ENCODE assay signal across 10 cellular contexts in genomic region chr2:65390134-65390533, GRCh38. TPM values are rescaled to one million over a fixed set of nuclear protein-coding genes. Genes with fewer than 3 reads are reported as not detected.
DNase-seq lines count a peak whose midpoint lies in the region; ATAC-seq and TF ChIP-seq lines count a peak whose summit lies in the region.
"Had no signal": no experiment of that assay in that cellular context is flagged by ENCODE, and none has a peak within 500 bp of the region (broad histone marks: within the 10 kb centered on the region; RNA-seq: fewer than 3 reads in every experiment).

No MANE protein-coding gene starts in this region.

- H3K36me3 ChIP-seq in esophagus squamous epithelium (no peaks in the 10 kb centered on the region), BE2C (no peaks in the 10 kb centered on the region)

- POLR2A ChIA-PET in activated CD4-positive, alpha-beta memory T cell treated with anti-CD3 and anti-CD28 coated beads for 36 hours (lab: Charles Lee) = no interaction called here

- CTCF ChIA-PET in activated CD4-positive, alpha-beta memory T cell treated with anti-CD3 and anti-CD28 coated beads for 36 hours (lab: Charles Lee) = no interaction called here

- WGBS in esophagus squamous epithelium, 2 donors = 33 to 42% methylated on average over 6 of the region's 6 CpGs

- peak in 2 of 3 donors; percentile 11 to 15 for DNase-seq in stimulated activated CD4-positive, alpha-beta T cell treated with anti-CD3 and anti-CD28 coated beads, Interleukin-12 subunit alpha, Interleukin-12 subunit beta, amount 100 ng/mL, for 48 hours (ENCODE audit: low read depth in 2 of 3, low spot score in 1 of 3)
- DNase-seq in stimulated activated CD4-positive, alpha-beta T cell treated with anti-CD3 and anti-CD28 coated beads, Interleukin-4, amount 100 ng/mL, for 24 hours = no peak
- peak; percentile 57 for DNase-seq in activated CD4-positive, alpha-beta memory T cell treated with anti-CD3 and anti-CD28 coated beads for 36 hours
- DNase-seq in esophagus squamous epithelium (lab: John Stamatoyannopoulos, UW) (no peak), foreskin melanocyte (no peak), BE2C (no peak), NCI-H345 (lab: John Stamatoyannopoulos, UW) (no peak)
- DNase-seq: body of pancreas, left cardiac atrium had no signal

- intact Hi-C loops in activated CD4-positive, alpha-beta memory T cell treated with anti-CD3 and anti-CD28 coated beads for 36 hours (cut with micrococcal nuclease) = no loop called here
- intact Hi-C loops in esophagus squamous epithelium (cut with DNase I) = no loop called here

- TF ChIP-seq POLR2A in esophagus squamous epithelium (IDR thresholded peaks at IDR 0.05) = no peak

- H3K4me3 ChIP-seq in esophagus squamous epithelium (no peak overlapping the region), BE2C (ENCODE audit: low read depth, low read length) (no peak overlapping the region)
- H3K4me3 ChIP-seq: body of pancreas had no signal

- peaks cover 10% of the 10 kb centered on the region for H3K4me1 Mint-ChIP-seq in activated CD4-positive, alpha-beta memory T cell treated with anti-CD3 and anti-CD28 coated beads for 36 hours (ENCODE audit: low read depth)

- H3K27ac Mint-ChIP-seq in activated CD4-positive, alpha-beta memory T cell treated with anti-CD3 and anti-CD28 coated beads for 36 hours = no peak overlapping the region

- H3K27me3 Mint-ChIP-seq in activated CD4-positive, alpha-beta memory T cell treated with anti-CD3 and anti-CD28 coated beads for 36 hours = no peaks in the 10 kb centered on the region

- H3K27ac ChIP-seq in esophagus squamous epithelium = peak overlapping the region in 1 of 4 donors; percentile 19
- H3K27ac ChIP-seq: body of pancreas had no signal

- H3K4me3 Mint-ChIP-seq in activated CD4-positive, alpha-beta memory T cell treated with anti-CD3 and anti-CD28 coated beads for 36 hours = no peak overlapping the region

- H3K9me3 ChIP-seq in esophagus squamous epithelium (no peaks in the 10 kb centered on the region), BE2C (no peaks in the 10 kb centered on the region)
- H3K9me3 ChIP-seq: body of pancreas had no signal

- H3K9me3 Mint-ChIP-seq in activated CD4-positive, alpha-beta memory T cell treated with anti-CD3 and anti-CD28 coated beads for 36 hours = no peaks in the 10 kb centered on the region

- H3K27me3 ChIP-seq in esophagus squamous epithelium (no peaks in the 10 kb centered on the region), BE2C (no peaks in the 10 kb centered on the region)
- H3K27me3 ChIP-seq: body of pancreas had no signal

- H3K36me3 Mint-ChIP-seq in activated CD4-positive, alpha-beta memory T cell treated with anti-CD3 and anti-CD28 coated beads for 36 hours = no peaks in the 10 kb centered on the region

- no peak for TF ChIP-seq CTCF in esophagus squamous epithelium (IDR thresholded peaks at IDR 0.05)
- TF ChIP-seq CTCF in BE2C (IDR thresholded peaks at IDR 0.05; ENCODE audit: low read depth, low read length) = no peak

- peak; percentile 64 for ATAC-seq in HG02970 (IDR thresholded peaks at IDR 0.05; ENCODE audit: low FRiP score, unreplicated experiment)
- ATAC-seq: body of pancreas had no signal

- H3K4me1 ChIP-seq in esophagus squamous epithelium (peaks cover 12 to 74% (median 24%) of the 10 kb centered on the region in 3 donors), BE2C (no peaks in the 10 kb centered on the region)

RNA-seq across cellular contexts. Expression of gene SPRED2, which starts 42.3 kb away (rescaled TPM):
- 1 to 10 TPM; 6.1 to 8.9 TPM for total RNA-seq in activated CD4-positive, alpha-beta memory T cell treated with anti-CD3 and anti-CD28 coated beads for 36 hours
- 10 to 100 TPM in 1 of 4 donors, 1 to 10 TPM in 3; 8.1 to 15.1 (median 9.1) TPM for total RNA-seq in esophagus squamous epithelium
- polyA plus RNA-seq in BE2C (2012; ENCODE audit: insufficient read depth, insufficient read length, low read depth) = 82.1 TPM

Comparison
In these comparisons a context has a peak if more than half of its experiments do, and no peak if none do; other contexts are left out.
1. DNase-seq: peak in stimulated activated CD4-positive, alpha-beta T cell treated with anti-CD3 and anti-CD28 coated beads, Interleukin-12 subunit alpha, Interleukin-12 subunit beta, amount 100 ng/mL, for 48 hours (2 of 3) and activated CD4-positive, alpha-beta memory T cell treated with anti-CD3 and anti-CD28 coated beads for 36 hours (single experiment); none in stimulated activated CD4-positive, alpha-beta T cell treated with anti-CD3 and anti-CD28 coated beads, Interleukin-4, amount 100 ng/mL, for 24 hours (single experiment), esophagus squamous epithelium (single experiment), foreskin melanocyte (single experiment), BE2C (single experiment) and NCI-H345 (single experiment).